8 cellular contexts compared by ENCODE assay signal in the genomic region with DNA sequence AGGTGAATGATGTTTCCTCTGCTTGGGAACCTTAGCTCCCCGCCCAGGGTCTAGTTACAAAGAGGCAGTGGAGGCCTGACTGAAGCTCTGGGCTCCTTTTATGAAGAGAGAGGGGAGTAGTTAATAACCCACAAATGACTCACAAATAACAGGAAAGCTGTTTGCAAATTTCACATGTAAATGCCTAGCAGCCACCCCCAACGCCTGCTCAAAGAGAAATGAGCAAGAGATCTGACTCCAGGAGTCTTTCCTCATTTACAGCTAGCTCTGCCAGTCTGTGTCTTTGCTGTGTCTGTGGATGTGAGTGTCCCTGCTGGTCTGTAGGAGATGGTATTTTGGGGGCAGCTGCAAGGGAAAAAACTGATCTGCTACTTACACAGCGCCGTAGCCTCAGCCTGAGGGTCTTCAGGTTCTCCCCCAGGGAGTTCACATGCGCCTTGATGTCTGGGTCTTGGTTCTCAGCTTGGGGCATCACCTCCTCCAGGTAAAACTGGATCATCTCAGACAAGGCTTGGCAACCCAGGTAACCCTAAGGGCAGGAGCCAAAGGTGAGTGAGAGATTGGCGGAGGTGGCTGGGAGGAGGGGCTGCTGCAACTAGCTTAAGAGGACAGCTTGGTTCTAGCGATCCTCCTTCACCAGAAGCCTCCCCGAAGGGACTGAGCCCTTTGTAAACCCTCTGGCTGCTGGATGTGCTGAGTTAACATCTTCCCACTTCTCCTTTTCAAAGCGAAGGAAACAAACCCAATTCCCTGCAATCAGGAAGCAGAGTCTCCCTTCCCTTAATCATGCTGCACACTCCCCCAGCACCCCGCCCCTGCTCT. TPM values are rescaled to one million over a fixed set of nuclear protein-coding genes. Genes with fewer than 3 reads are reported as not detected.
DNase-seq lines count a peak whose midpoint lies in the region; ATAC-seq, FAIRE-seq and TF ChIP-seq lines count a peak whose summit lies in the region.

A gene with protein sequence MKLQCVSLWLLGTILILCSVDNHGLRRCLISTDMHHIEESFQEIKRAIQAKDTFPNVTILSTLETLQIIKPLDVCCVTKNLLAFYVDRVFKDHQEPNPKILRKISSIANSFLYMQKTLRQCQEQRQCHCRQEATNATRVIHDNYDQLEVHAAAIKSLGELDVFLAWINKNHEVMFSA (plus strand): TSS at position 243 of the 822 bp plus-strand sequence. CDS start 65,890 bp downstream, outside the sequence.

- WGBS in small intestine, 3 donors = 55 to 61% (median 57%) methylated on average over 10 of the region's 10 CpGs
- WGBS in thyroid gland, 2 donors = 74 to 76% methylated on average over 10 of the region's 10 CpGs

- TF ChIP-seq CTCF in AG09309 (IDR thresholded peaks at IDR 0.05; ENCODE audit: control insufficient read depth, insufficient read depth, low read depth, low read length, missing control alignments) (no peak), thyroid gland (IDR thresholded peaks at IDR 0.05) (no peak)

- H3K36me3 ChIP-seq in small intestine (ENCODE audit: control insufficient read depth in 2 of 2, insufficient read depth in 2 of 2, low read length in 2 of 2) (no peaks in the 10 kb centered on the region), thyroid gland (no peaks in the 10 kb centered on the region)

- no peak for FAIRE-seq in small intestine (lab: Jason Lieb, UNC)

- H3K9me3 ChIP-seq in small intestine (ENCODE audit: control insufficient read depth, low read depth) (no peaks in the 10 kb centered on the region), thyroid gland (no peaks in the 10 kb centered on the region)

- H3K4me1 ChIP-seq in small intestine (ENCODE audit: control insufficient read depth in 2 of 2, insufficient read depth in 1 of 2, low read depth in 1 of 2, low read length in 1 of 2) (no peaks in the 10 kb centered on the region), thyroid gland (peaks cover 0 to 6% of the 10 kb centered on the region in 2 donors)

- TF ChIP-seq POLR2A in thyroid gland (IDR thresholded peaks at IDR 0.05) = no peak

- ATAC-seq in GM18511 (IDR thresholded peaks at IDR 0.05; ENCODE audit: unreplicated experiment) (peak; percentile 32), left cardiac atrium (peak; percentile 35 to 63), HG02973 (IDR thresholded peaks at IDR 0.05; ENCODE audit: unreplicated experiment) (no peak)

- H3K27ac ChIP-seq in small intestine (ENCODE audit: low read depth in 1 of 2, low read length in 1 of 2) = peak within 1 kb of the TSS in 1 of 2 donors; percentile 12
- H3K27ac ChIP-seq in thyroid gland = no peak within 1 kb of the TSS

- intact Hi-C loops in left cardiac atrium (cut with DNase I) = no loop called here
- intact Hi-C loops in thyroid gland (cut with DNase I) = no loop called here

- H3K4me3 ChIP-seq in AG09309 (ENCODE audit: control insufficient read depth, low read depth, low read length) (no peak within 1 kb of the TSS), small intestine (ENCODE audit: low read depth in 1 of 2, low read length in 2 of 2) (no peak within 1 kb of the TSS), thyroid gland (replicated peaks in 1 of 3) (no peak within 1 kb of the TSS)

- no peaks in the 10 kb centered on the region for H3K27me3 ChIP-seq in small intestine (ENCODE audit: control insufficient read depth in 2 of 2, insufficient read depth in 2 of 2, low read length in 2 of 2)
- no peaks in the 10 kb centered on the region for H3K27me3 ChIP-seq in thyroid gland

- DNase-seq in AG09309 (ENCODE audit: low read depth) (peak; percentile 20), SKM-1 treated with dmso at 0.1 percent for 144 hours (lab: John Stamatoyannopoulos, UW; ENCODE audit: unreplicated experiment) (peak; percentile 87), left cardiac atrium (no peak), small intestine (no peak), DMS53 (lab: John Stamatoyannopoulos, UW) (no peak), thyroid gland (no peak)

RNA-seq across cellular contexts. Expression of the gene that starts here (rescaled TPM):
- not detected for total RNA-seq in left cardiac atrium
- not detected for polyA plus RNA-seq in small intestine
- not detected for total RNA-seq in thyroid gland

Comparison
In these comparisons a context has a peak if more than half of its experiments do, and no peak if none do; other contexts are left out.
1. Peak in ATAC-seq in left cardiac atrium; RNA of the gene not detected or under 1 TPM.
2. DNase-seq: peak in AG09309 (single experiment) and SKM-1 treated with dmso at 0.1 percent for 144 hours (single experiment); none in left cardiac atrium (single experiment), small intestine (single experiment), DMS53 (single experiment) and thyroid gland (0 of 2).